ENCODE assay signal across 22 cellular contexts in genomic region chr10:69100136-69100872, GRCh38. TPM values are rescaled to one million over a fixed set of nuclear protein-coding genes. Genes with fewer than 3 reads are reported as not detected.
DNase-seq lines count a peak whose midpoint lies in the region; ATAC-seq, FAIRE-seq and TF ChIP-seq lines count a peak whose summit lies in the region.
"Had no signal": no experiment of that assay in that cellular context is flagged by ENCODE, and none has a peak within 500 bp of the region (broad histone marks: within the 10 kb centered on the region; RNA-seq: fewer than 3 reads in every experiment).

No MANE protein-coding gene starts in this region.

- H3K9ac ChIP-seq in BLaER1 treated with 17β-estradiol and CSF1 and Interleukin-3, amounts not matched to agents 10 nM and 100 nM = peak overlapping the region in 3 of 11 experiments; percentile 15 to 69 (median 30); a peak in 5 of 22 replicates
- H3K9ac ChIP-seq in HepG2 (ENCODE audit: insufficient read depth, low read depth, low read length) (no peak overlapping the region), Karpas-422 (ENCODE audit: low read length) (no peak overlapping the region)

- H3K36me3 Mint-ChIP-seq in activated naive CD8-positive, alpha-beta T cell treated with anti-CD3 and anti-CD28 coated beads, Interleukin-2, amount 10 ng/mL, durations not matched to agents 7 days and 5 days = peaks cover 31% of the 10 kb centered on the region

- no peaks in the 10 kb centered on the region for H3K9me3 Mint-ChIP-seq in activated naive CD8-positive, alpha-beta T cell treated with anti-CD3 and anti-CD28 coated beads, Interleukin-2, amount 10 ng/mL, durations not matched to agents 7 days and 5 days
- H3K9me3 Mint-ChIP-seq: activated T-helper 1 cell treated with anti-CD3 and anti-CD28 coated beads, Interleukin-12 subunit alpha, Interleukin-12 subunit beta, Interleukin-2, Interleukin-4 antibody, amounts not matched to agents 30 ng/mL and 10 ng/mL and 1 ng/mL, durations not matched to agents 14 hours and 24 hours and 36 hours; naive B cell; stimulated activated naive CD8-positive, alpha-beta T cell treated with anti-CD3 and anti-CD28 coated beads, Interleukin-15, amount 100 ng/mL, for 72 hours had no signal

- H3K4me1 Mint-ChIP-seq in activated naive CD8-positive, alpha-beta T cell treated with anti-CD3 and anti-CD28 coated beads, Interleukin-2, amount 10 ng/mL, durations not matched to agents 7 days and 5 days = peaks cover 28% of the 10 kb centered on the region

- H3K4me3 Mint-ChIP-seq in activated naive CD8-positive, alpha-beta T cell treated with anti-CD3 and anti-CD28 coated beads, Interleukin-2, amount 10 ng/mL, durations not matched to agents 7 days and 5 days = no peak overlapping the region
- H3K4me3 Mint-ChIP-seq: activated T-helper 1 cell treated with anti-CD3 and anti-CD28 coated beads, Interleukin-12 subunit alpha, Interleukin-12 subunit beta, Interleukin-2, Interleukin-4 antibody, amounts not matched to agents 30 ng/mL and 10 ng/mL and 1 ng/mL, durations not matched to agents 14 hours and 24 hours and 36 hours; naive B cell; stimulated activated naive CD8-positive, alpha-beta T cell treated with anti-CD3 and anti-CD28 coated beads, Interleukin-15, amount 100 ng/mL, for 72 hours had no signal

- CTCF ChIA-PET in HepG2 (lab: Yijun Ruan, JAX; ENCODE audit: low intra/inter-chr PET ratio, low total read pairs) = no interaction called here

- no peaks in the 10 kb centered on the region for H3K9me2 ChIP-seq in Karpas-422 (replicated peaks; ENCODE audit: insufficient read depth, low read length)

- POLR2A ChIA-PET in activated naive CD8-positive, alpha-beta T cell treated with anti-CD3 and anti-CD28 coated beads, Interleukin-2, amount 10 ng/mL, durations not matched to agents 7 days and 5 days (lab: Charles Lee) = interaction anchor here (1.3 kb wide), 1 partner anchor 8 kb away, joined by 4 read pairs; no protein-coding TSS in a partner anchor
- POLR2A ChIA-PET in HepG2 (lab: Yijun Ruan, JAX) = no interaction called here

- H3K27me3 ChIP-seq in BLaER1 treated with 17β-estradiol and CSF1 and Interleukin-3, amounts not matched to agents 10 nM and 100 nM = no peaks in the 10 kb centered on the region
- H3K27me3 ChIP-seq in HepG2 (ENCODE audit: control insufficient read depth in 1 of 2, insufficient read depth in 2 of 2, low read length in 2 of 2) = peaks cover 0 to 7% of the 10 kb centered on the region in 2 experiments; a peak in 1 of 5 replicates
- H3K27me3 ChIP-seq in Karpas-422 (ENCODE audit: low read length) = no peaks in the 10 kb centered on the region
- no peaks in the 10 kb centered on the region for H3K27me3 ChIP-seq in aorta (ENCODE audit: control insufficient read depth in 1 of 2, insufficient read depth in 2 of 2, low read length in 1 of 2)
- H3K27me3 ChIP-seq: SJSA1 had no signal

- no peaks in the 10 kb centered on the region for H3K27me3 Mint-ChIP-seq in activated naive CD8-positive, alpha-beta T cell treated with anti-CD3 and anti-CD28 coated beads, Interleukin-2, amount 10 ng/mL, durations not matched to agents 7 days and 5 days
- H3K27me3 Mint-ChIP-seq: naive B cell; stimulated activated naive CD8-positive, alpha-beta T cell treated with anti-CD3 and anti-CD28 coated beads, Interleukin-15, amount 100 ng/mL, for 72 hours had no signal

- H3K27ac ChIP-seq in BLaER1 treated with 17β-estradiol and CSF1 and Interleukin-3, amounts not matched to agents 10 nM and 100 nM = peak overlapping the region in 4 of 11 experiments; percentile 28 to 53 (median 44); a peak in 4 of 22 replicates
- H3K27ac ChIP-seq in HepG2 (ENCODE audit: extremely low read length, insufficient read depth, low read length) (no peak overlapping the region), Karpas-422 (ENCODE audit: low read length) (no peak overlapping the region), aorta (ENCODE audit: low read depth in 1 of 2, low read length in 2 of 2) (no peak overlapping the region)
- H3K27ac ChIP-seq: gastroesophageal sphincter, SJSA1 had no signal

- H3K9me3 ChIP-seq in BLaER1 treated with 17β-estradiol and CSF1 and Interleukin-3, amounts not matched to agents 10 nM and 100 nM (replicated peaks in 1 of 11) = 0 out of 22 replicates have a peak, but pooled peaks cover 0 to 6% (median 0%) of the 10 kb centered on the region in 11 experiments
- H3K9me3 ChIP-seq in HepG2 (ENCODE audit: low read length) = no peaks in the 10 kb centered on the region
- no peaks in the 10 kb centered on the region for H3K9me3 ChIP-seq in Karpas-422 (ENCODE audit: low read length)
- H3K9me3 ChIP-seq in aorta (ENCODE audit: control insufficient read depth, low read length) = peaks cover 2% of the 10 kb centered on the region
- H3K9me3 ChIP-seq: Caco-2, gastroesophageal sphincter, SJSA1 had no signal

- no peak for TF ChIP-seq POLR2A in HepG2 (IDR thresholded peaks at IDR 0.05; ENCODE audit: insufficient read depth in 1 of 2, low read depth in 2 of 2, low read length in 2 of 2)

- no peak for TF ChIP-seq EP300 in HepG2 (IDR thresholded peaks at IDR 0.05; ENCODE audit: low read depth in 2 of 2, low read length in 2 of 2)
- no peak for TF ChIP-seq EP300 in HepG2 (CRISPR knock-in tag; IDR thresholded peaks at IDR 0.05; ENCODE audit: borderline replicate concordance)

- 11% methylated on average over 7 of the region's 7 CpGs for WGBS in HepG2 (ENCODE audit: low lambda C conversion rate)
- 52 to 56% methylated on average over 7 of the region's 7 CpGs for WGBS in aorta, 2 donors

- peaks cover 0 to 100% (median 99%) of the 10 kb centered on the region in 11 experiments; a peak in 21 of 22 replicates for H3K36me3 ChIP-seq in BLaER1 treated with 17β-estradiol and CSF1 and Interleukin-3, amounts not matched to agents 10 nM and 100 nM
- H3K36me3 ChIP-seq in HepG2 (replicated peaks in 1 of 2; ENCODE audit: control insufficient read depth in 1 of 2, insufficient read depth in 2 of 2, low read length in 2 of 2) (no peaks in the 10 kb centered on the region), Karpas-422 (ENCODE audit: insufficient read depth, low read length) (no peaks in the 10 kb centered on the region), aorta (ENCODE audit: control insufficient read depth in 1 of 2, insufficient read depth in 2 of 2, low read length in 1 of 2) (peaks cover 0 to 3% of the 10 kb centered on the region in 2 donors)

- no peaks in the 10 kb centered on the region for H3K79me2 ChIP-seq in HepG2 (ENCODE audit: insufficient read depth, low read length)
- no peaks in the 10 kb centered on the region for H3K79me2 ChIP-seq in Karpas-422 (ENCODE audit: low read length)

- H4K20me1 ChIP-seq in BLaER1 treated with 17β-estradiol and CSF1 and Interleukin-3, amounts not matched to agents 10 nM and 100 nM = peaks cover 0 to 100% (median 100%) of the 10 kb centered on the region in 11 experiments; a peak in 20 of 22 replicates
- H4K20me1 ChIP-seq in HepG2 (ENCODE audit: insufficient read depth, low read length) = no peaks in the 10 kb centered on the region
- no peaks in the 10 kb centered on the region for H4K20me1 ChIP-seq in Karpas-422 (ENCODE audit: insufficient read depth, low read depth, low read length)

- peak overlapping the region in 8 of 11 experiments; percentile 23 to 89 (median 63); a peak in 14 of 22 replicates for H3K4me2 ChIP-seq in BLaER1 treated with 17β-estradiol and CSF1 and Interleukin-3, amounts not matched to agents 10 nM and 100 nM
- no peak overlapping the region for H3K4me2 ChIP-seq in HepG2 (ENCODE audit: low read depth, low read length)
- no peak overlapping the region for H3K4me2 ChIP-seq in Karpas-422 (ENCODE audit: low read depth, low read length, poor library complexity, severe bottlenecking)

- TF ChIP-seq RAD21 in HepG2 (CRISPR knock-in tag; IDR thresholded peaks at IDR 0.05) = no peak

- peaks cover 5 to 79% (median 55%) of the 10 kb centered on the region in 10 experiments; a peak in 19 of 20 replicates for H3K4me1 ChIP-seq in BLaER1 treated with 17β-estradiol and CSF1 and Interleukin-3, amounts not matched to agents 10 nM and 100 nM
- H3K4me1 ChIP-seq in HepG2 (ENCODE audit: insufficient read depth, low read length) (no peaks in the 10 kb centered on the region), Karpas-422 (ENCODE audit: low read length) (no peaks in the 10 kb centered on the region), aorta (ENCODE audit: control insufficient read depth in 1 of 2, insufficient read depth in 2 of 2, low read length in 2 of 2) (no peaks in the 10 kb centered on the region)
- H3K4me1 ChIP-seq: Caco-2, gastroesophageal sphincter had no signal

- no TSS peak for BruUV-seq in HepG2 (replicated peaks; lab: Mats Ljungman, UMichigan)

- TF ChIP-seq CTCF in HepG2 (CRISPR knock-in tag; IDR thresholded peaks at IDR 0.05) = no peak

- DNase-seq in GM19239 (ENCODE audit: insufficient read length, low spot score) = no peak
- DNase-seq in activated naive CD8-positive, alpha-beta T cell treated with anti-CD3 and anti-CD28 coated beads, Interleukin-2, amount 10 ng/mL, durations not matched to agents 7 days and 5 days = no peak
- DNase-seq in HepG2 (ENCODE audit: low spot score) = no peak
- DNase-seq in T-helper 1 cell = no peak
- DNase-seq in cerebellum (ENCODE audit: low spot score) = no peak
- no peak for DNase-seq in Karpas-422
- no peak for DNase-seq in aorta
- DNase-seq: activated CD4-positive, alpha-beta T cell treated with anti-CD3 and anti-CD28 coated beads for 48 hours; anterior cingulate cortex; GF-D8; naive B cell; NCI-H526 treated with DMSO at 0.1 percent for 48 hours; OCI-M1; stimulated activated CD4-positive, alpha-beta T cell treated with anti-CD3 and anti-CD28 coated beads, Interleukin-12 subunit alpha, Interleukin-12 subunit beta, amount 100 ng/mL, for 4 hours; stimulated activated naive CD8-positive, alpha-beta T cell treated with anti-CD3 and anti-CD28 coated beads, Interleukin-15, amount 100 ng/mL, for 72 hours had no signal

- intact Hi-C loops in HepG2 (cut with micrococcal nuclease; ENCODE audit: unreplicated experiment) (no loop called here), aorta (cut with DNase I) (no loop called here)

- in situ Hi-C loops in HepG2 (cut with HindIII; ENCODE audit: extremely low pct_ligation_motif_present, low pct_unique_long_range_greater_than_20kb) = no loop called here

- peak overlapping the region; percentile 55 for H3K27ac Mint-ChIP-seq in activated naive CD8-positive, alpha-beta T cell treated with anti-CD3 and anti-CD28 coated beads, Interleukin-2, amount 10 ng/mL, durations not matched to agents 7 days and 5 days
- H3K27ac Mint-ChIP-seq: activated T-helper 1 cell treated with anti-CD3 and anti-CD28 coated beads, Interleukin-12 subunit alpha, Interleukin-12 subunit beta, Interleukin-2, Interleukin-4 antibody, amounts not matched to agents 30 ng/mL and 10 ng/mL and 1 ng/mL, durations not matched to agents 14 hours and 24 hours and 36 hours; stimulated activated naive CD8-positive, alpha-beta T cell treated with anti-CD3 and anti-CD28 coated beads, Interleukin-15, amount 100 ng/mL, for 72 hours had no signal

- H3K4me3 ChIP-seq in BLaER1 treated with 17β-estradiol and CSF1 and Interleukin-3, amounts not matched to agents 10 nM and 100 nM = peak overlapping the region in 3 of 10 experiments; percentile 0 to 34 (median 8); a peak in 3 of 20 replicates
- H3K4me3 ChIP-seq in HepG2 (replicated peaks in 1 of 3; ENCODE audit: insufficient read depth in 1 of 3, low read depth in 2 of 3, low read length in 3 of 3) (no peak overlapping the region), Karpas-422 (ENCODE audit: low read length) (no peak overlapping the region), aorta (ENCODE audit: low read length in 2 of 2) (no peak overlapping the region)
- H3K4me3 ChIP-seq: gastroesophageal sphincter, lung, SJSA1 had no signal

- H2AFZ ChIP-seq in HepG2 (ENCODE audit: low read length) = no peak overlapping the region
- H2AFZ ChIP-seq in Karpas-422 (ENCODE audit: low read length) = no peak overlapping the region

- FAIRE-seq in GM19239 (lab: Jason Lieb, UNC) (peak; percentile 8), HepG2 (lab: Jason Lieb, UNC) (no peak)
- FAIRE-seq: colon had no signal

- ATAC-seq in activated naive CD8-positive, alpha-beta T cell treated with anti-CD3 and anti-CD28 coated beads, Interleukin-2, amount 10 ng/mL, durations not matched to agents 7 days and 5 days (ENCODE audit: low read depth) = no peak
- ATAC-seq in HepG2 (no peak), aorta (ENCODE audit: low FRiP score) (no peak)
- ATAC-seq: gastroesophageal sphincter; stimulated activated naive CD8-positive, alpha-beta T cell treated with anti-CD3 and anti-CD28 coated beads, Interleukin-15, amount 100 ng/mL, for 72 hours had no signal

RNA-seq across cellular contexts. Expression of gene SRGN, which starts 12.4 kb away (rescaled TPM):
- total RNA-seq in activated naive CD8-positive, alpha-beta T cell treated with anti-CD3 and anti-CD28 coated beads, Interleukin-2, amount 10 ng/mL, durations not matched to agents 7 days and 5 days = 100 to 1,000 TPM; 162 to 167 TPM
- 0.09 TPM in 1 of 2 replicates, not detected in the other for total RNA-seq in HepG2 (2016; rRNA removed; fragmentation: Illumina TruSeq; extraction: Trizol)
- not detected in 2 replicates for total RNA-seq in HepG2 (2016; cell fraction: cytosol; rRNA removed; fragmentation: Illumina TruSeq; extraction: Trizol; ENCODE audit: low read depth)
- not detected in 2 replicates for total RNA-seq in HepG2 (2016; cell fraction: insoluble cytoplasmic fraction; rRNA removed; fragmentation: Illumina TruSeq; extraction: Trizol)
- not detected in 2 replicates for total RNA-seq in HepG2 (2016; cell fraction: membrane; rRNA removed; fragmentation: Illumina TruSeq; extraction: Trizol)
- not detected in 2 replicates for total RNA-seq in HepG2 (2016; cell fraction: nucleus; rRNA removed; fragmentation: Illumina TruSeq; extraction: Trizol)
- not detected in 2 replicates for polyA plus RNA-seq in HepG2 (2011; rRNA removed)
- polyA plus RNA-seq in HepG2 (2011; cell fraction: cytosol; rRNA removed) = 0.12 and 0.15 TPM in 2 replicates
- polyA plus RNA-seq in HepG2 (2011; cell fraction: nucleus; rRNA removed) = 0.14 TPM in 1 of 2 replicates, not detected in the other
- 0.21 TPM in 1 of 2 replicates, not detected in the other for polyA plus RNA-seq in HepG2 (2012)
- polyA plus RNA-seq in HepG2 (2016; cell fraction: cytosol; fragmentation: Illumina TruSeq; extraction: Trizol; ENCODE audit: low read depth) = not detected in 2 replicates
- not detected in 2 replicates for polyA plus RNA-seq in HepG2 (2016; cell fraction: insoluble cytoplasmic fraction; fragmentation: Illumina TruSeq; extraction: Trizol; ENCODE audit: low read depth)
- not detected in 2 replicates for polyA plus RNA-seq in HepG2 (2016; cell fraction: membrane; fragmentation: Illumina TruSeq; extraction: Trizol; ENCODE audit: low read depth)
- not detected in 2 replicates for polyA plus RNA-seq in HepG2 (2016; cell fraction: nucleus; fragmentation: Illumina TruSeq; extraction: Trizol; ENCODE audit: insufficient read depth, low read depth)
- 0.16 and 2.3 TPM in 2 replicates for polyA minus RNA-seq in HepG2 (2011; rRNA and poly(A)+ RNA removed; ENCODE audit: low replicate concordance)
- not detected in 2 replicates for polyA minus RNA-seq in HepG2 (2011; cell fraction: cytosol; rRNA and poly(A)+ RNA removed)
- not detected in 2 replicates for polyA minus RNA-seq in HepG2 (2011; cell fraction: nucleus; rRNA and poly(A)+ RNA removed)
- total RNA-seq in cerebellum = 12.3 TPM
- total RNA-seq in Karpas-422 (2014; rRNA removed; shearing (Covaris generic); ENCODE audit: low replicate concordance) = 18.3 and 56.4 TPM in 2 replicates
- 100 to 1,000 TPM; 168 to 230 TPM for total RNA-seq in aorta
- 100 to 1,000 TPM; 121 to 176 TPM for polyA plus RNA-seq in aorta
- total RNA-seq: Caco-2 had no signal

RNA-seq across cellular contexts. Expression of gene VPS26A, which starts 23.7 kb away (rescaled TPM):
- total RNA-seq in activated naive CD8-positive, alpha-beta T cell treated with anti-CD3 and anti-CD28 coated beads, Interleukin-2, amount 10 ng/mL, durations not matched to agents 7 days and 5 days = 10 to 100 TPM; 46.7 to 49.7 TPM
- total RNA-seq in HepG2 (2016; rRNA removed; fragmentation: Illumina TruSeq; extraction: Trizol) = 32.6 and 56.7 TPM in 2 replicates
- total RNA-seq in HepG2 (2016; cell fraction: cytosol; rRNA removed; fragmentation: Illumina TruSeq; extraction: Trizol; ENCODE audit: low read depth) = 7.0 and 10.6 TPM in 2 replicates
- 32.1 and 59.4 TPM in 2 replicates for total RNA-seq in HepG2 (2016; cell fraction: insoluble cytoplasmic fraction; rRNA removed; fragmentation: Illumina TruSeq; extraction: Trizol)
- total RNA-seq in HepG2 (2016; cell fraction: membrane; rRNA removed; fragmentation: Illumina TruSeq; extraction: Trizol) = 16.9 and 19.8 TPM in 2 replicates
- total RNA-seq in HepG2 (2016; cell fraction: nucleus; rRNA removed; fragmentation: Illumina TruSeq; extraction: Trizol) = 20.7 TPM in 2 replicates
- 10.3 and 12.9 TPM in 2 replicates for polyA plus RNA-seq in HepG2 (2011; rRNA removed)
- 4.2 and 7.4 TPM in 2 replicates for polyA plus RNA-seq in HepG2 (2011; cell fraction: cytosol; rRNA removed)
- polyA plus RNA-seq in HepG2 (2011; cell fraction: nucleus; rRNA removed) = 1.7 and 3.0 TPM in 2 replicates
- 22.7 and 30.3 TPM in 2 replicates for polyA plus RNA-seq in HepG2 (2012)
- polyA plus RNA-seq in HepG2 (2016; cell fraction: cytosol; fragmentation: Illumina TruSeq; extraction: Trizol; ENCODE audit: low read depth) = 5.3 and 6.4 TPM in 2 replicates
- polyA plus RNA-seq in HepG2 (2016; cell fraction: insoluble cytoplasmic fraction; fragmentation: Illumina TruSeq; extraction: Trizol; ENCODE audit: low read depth) = 95.5 and 103 TPM in 2 replicates
- 14.3 and 15.6 TPM in 2 replicates for polyA plus RNA-seq in HepG2 (2016; cell fraction: membrane; fragmentation: Illumina TruSeq; extraction: Trizol; ENCODE audit: low read depth)
- polyA plus RNA-seq in HepG2 (2016; cell fraction: nucleus; fragmentation: Illumina TruSeq; extraction: Trizol; ENCODE audit: insufficient read depth, low read depth) = 36.5 and 37.9 TPM in 2 replicates
- polyA minus RNA-seq in HepG2 (2011; rRNA and poly(A)+ RNA removed; ENCODE audit: low replicate concordance) = 1.3 and 3.5 TPM in 2 replicates
- 10.0 and 10.2 TPM in 2 replicates for polyA minus RNA-seq in HepG2 (2011; cell fraction: cytosol; rRNA and poly(A)+ RNA removed)
- polyA minus RNA-seq in HepG2 (2011; cell fraction: nucleus; rRNA and poly(A)+ RNA removed) = 5.5 and 9.2 TPM in 2 replicates
- total RNA-seq in cerebellum = 28.9 TPM
- total RNA-seq in Karpas-422 (2014; rRNA removed; shearing (Covaris generic); ENCODE audit: low replicate concordance) = 9.4 and 28.3 TPM in 2 replicates
- 10 to 100 TPM; 47.4 to 49.2 TPM for total RNA-seq in aorta
- 10 to 100 TPM; 31.9 to 42.4 TPM for polyA plus RNA-seq in aorta

Comparison
In these comparisons a context has a peak if more than half of its experiments do, and no peak if none do; other contexts are left out.
1. H3K4me2 ChIP-seq: peak in BLaER1 treated with 17β-estradiol and CSF1 and Interleukin-3, amounts not matched to agents 10 nM and 100 nM (8 of 11); none in HepG2 (single experiment) and Karpas-422 (single experiment).
2. RNA of gene SRGN, which starts 12.4 kb away (total RNA-seq): 168 to 230 TPM in aorta, 162 to 167 TPM in activated naive CD8-positive, alpha-beta T cell treated with anti-CD3 and anti-CD28 coated beads, Interleukin-2, amount 10 ng/mL, durations not matched to agents 7 days and 5 days, 18.3 to 56.4 TPM in Karpas-422 and 12.3 TPM in cerebellum (single experiment); 0.09 TPM in HepG2; every median in the first group is over 10 times any median in the second.